18 cellular contexts compared by ENCODE assay signal in genomic region chr14:93733646-93734045, GRCh38. TPM values are rescaled to one million over a fixed set of nuclear protein-coding genes. Genes with fewer than 3 reads are reported as not detected.
"Had no signal": no experiment of that assay in that cellular context is flagged by ENCODE, and none has a peak within 500 bp of the region (broad histone marks: within the 10 kb centered on the region; RNA-seq: fewer than 3 reads in every experiment).

No MANE protein-coding gene starts in this region.

- H3K9me3 Mint-ChIP-seq: activated CD4-positive, alpha-beta memory T cell treated with anti-CD3 and anti-CD28 coated beads, Interleukin-2, amount 10 ng/mL, durations not matched to agents 7 days and 5 days; activated T-cell treated with anti-CD3 and anti-CD28 coated beads, Interleukin-2, amount 50 U/mL, for 24 hours; immature natural killer cell had no signal

- H3K36me3 ChIP-seq: lower lobe of right lung, neutrophil, right lobe of liver, upper lobe of right lung had no signal

- H3K4me3 ChIP-seq: esophagus squamous epithelium, lower lobe of right lung, right lobe of liver, smooth muscle cell, testis, upper lobe of right lung had no signal

- H3K27me3 Mint-ChIP-seq: activated T-cell treated with anti-CD3 and anti-CD28 coated beads, Interleukin-2, amount 50 U/mL, for 24 hours; progenitor cell of endocrine pancreas had no signal

- H3K4me1 Mint-ChIP-seq: activated CD4-positive, alpha-beta memory T cell treated with anti-CD3 and anti-CD28 coated beads, Interleukin-2, amount 10 ng/mL, durations not matched to agents 7 days and 5 days; immature natural killer cell; naive B cell had no signal

- H3K36me3 Mint-ChIP-seq: immature natural killer cell, naive B cell had no signal

- H3K4me3 Mint-ChIP-seq: activated CD4-positive, alpha-beta memory T cell treated with anti-CD3 and anti-CD28 coated beads, Interleukin-2, amount 10 ng/mL, durations not matched to agents 7 days and 5 days; activated T-cell treated with anti-CD3 and anti-CD28 coated beads, Interleukin-2, amount 50 U/mL, for 24 hours; immature natural killer cell; naive B cell had no signal

- H3K4me1 ChIP-seq: esophagus squamous epithelium, lower lobe of right lung, right lobe of liver, testis, upper lobe of right lung had no signal

- H3K9me3 ChIP-seq: esophagus squamous epithelium, lower lobe of right lung, neutrophil, right lobe of liver, testis, upper lobe of right lung had no signal

- H3K27ac Mint-ChIP-seq: activated CD4-positive, alpha-beta memory T cell treated with anti-CD3 and anti-CD28 coated beads, Interleukin-2, amount 10 ng/mL, durations not matched to agents 7 days and 5 days; activated T-cell treated with anti-CD3 and anti-CD28 coated beads, Interleukin-2, amount 50 U/mL, for 24 hours; immature natural killer cell; progenitor cell of endocrine pancreas had no signal

- ATAC-seq: left cardiac atrium; right lobe of liver; stimulated activated naive CD8-positive, alpha-beta T cell treated with anti-CD3 and anti-CD28 coated beads, Interleukin-15, Interleukin-2, amounts not matched to agents 100 U/mL and 50 U/mL, for 24 hours had no signal

- H3K27ac ChIP-seq: esophagus squamous epithelium, lower lobe of right lung, neutrophil, right lobe of liver, testis, upper lobe of right lung had no signal

- H3K27me3 ChIP-seq: esophagus squamous epithelium, neutrophil, right lobe of liver, testis, upper lobe of right lung had no signal

- DNase-seq: activated CD4-positive, alpha-beta memory T cell treated with anti-CD3 and anti-CD28 coated beads, Interleukin-2, amount 10 ng/mL, durations not matched to agents 7 days and 5 days; activated CD4-positive, alpha-beta T cell treated with anti-CD3 and anti-CD28 coated beads for 4 hours; activated naive CD4-positive, alpha-beta T cell treated with anti-CD3 and anti-CD28 coated beads, Interleukin-2, amount 50 U/mL, for 16 hours; activated T-cell treated with anti-CD3 and anti-CD28 coated beads, Interleukin-2, amount 50 U/mL, for 24 hours; esophagus squamous epithelium; immature natural killer cell; left cardiac atrium; lower lobe of right lung; naive B cell; right lobe of liver; stimulated activated naive CD8-positive, alpha-beta T cell treated with anti-CD3 and anti-CD28 coated beads, Interleukin-15, Interleukin-2, amounts not matched to agents 100 U/mL and 50 U/mL, for 24 hours; T-helper 2 cell; testis; upper lobe of right lung had no signal

RNA-seq across cellular contexts. Expression of gene PRIMA1, which starts 54.6 kb away (rescaled TPM):
- total RNA-seq: activated CD4-positive, alpha-beta memory T cell treated with anti-CD3 and anti-CD28 coated beads, Interleukin-2, amount 10 ng/mL, durations not matched to agents 7 days and 5 days; fibroblast of villous mesenchyme; smooth muscle cell had no signal
